10 cellular contexts compared by ENCODE assay signal in the genomic region with DNA sequence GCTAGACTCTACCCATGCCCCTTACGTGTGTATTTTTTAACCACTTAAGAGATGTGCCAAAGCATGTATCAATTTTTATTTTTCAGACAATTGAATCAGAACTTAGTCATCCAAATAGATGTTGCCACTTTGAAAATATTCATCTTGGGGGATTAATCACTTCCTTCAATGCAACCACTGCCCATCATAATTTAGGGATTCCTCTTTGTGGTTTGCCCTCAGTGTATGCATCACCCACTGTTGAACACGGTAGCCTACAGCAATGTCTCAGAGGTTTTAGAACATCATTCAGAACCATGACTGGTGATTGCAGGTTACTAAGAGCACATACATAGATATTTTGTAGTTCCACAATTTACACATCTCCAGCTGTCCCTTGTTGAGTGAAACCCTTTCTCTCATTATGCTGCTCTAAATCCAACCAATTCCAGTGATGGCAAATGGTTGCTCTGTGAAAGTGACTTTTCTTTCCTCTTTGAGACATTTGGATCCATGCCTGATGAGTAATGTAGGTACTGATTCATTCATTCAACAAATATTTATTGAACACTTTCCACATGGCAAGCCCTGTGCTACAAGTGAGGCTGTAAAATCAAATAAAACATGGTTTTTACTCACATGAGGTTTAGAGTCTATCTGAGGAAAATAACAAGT.
DNase-seq lines count a peak whose midpoint lies in the region; ATAC-seq, FAIRE-seq and TF ChIP-seq lines count a peak whose summit lies in the region.
"Had no signal": no experiment of that assay in that cellular context is flagged by ENCODE, and none has a peak within 500 bp of the region (broad histone marks: within the 10 kb centered on the region; RNA-seq: fewer than 3 reads in every experiment).

No MANE protein-coding gene starts in this region.

- H3K18ac ChIP-seq in mesendoderm (ENCODE audit: low read length) = no peak overlapping the region

- H3K79me2 ChIP-seq in SK-N-SH (ENCODE audit: insufficient read depth) = no peaks in the 10 kb centered on the region
- no peaks in the 10 kb centered on the region for H3K79me2 ChIP-seq in mesendoderm (ENCODE audit: control insufficient read depth, insufficient read depth, low read length)

- CTCF ChIA-PET in SK-N-SH (lab: Yijun Ruan, JAX) = no interaction called here

- H3K4ac ChIP-seq in mesendoderm (ENCODE audit: low read depth, low read length) = no peak overlapping the region

- H3K27ac ChIP-seq in SK-N-SH (ENCODE audit: low read depth in 2 of 2, low read length in 1 of 2) = peak overlapping the region in 1 of 2 experiments; percentile 98; a peak in 2 of 4 replicates
- no peak overlapping the region for H3K27ac ChIP-seq in mesendoderm (ENCODE audit: low read depth, low read length)

- H2BK15ac ChIP-seq in mesendoderm (replicated peaks; ENCODE audit: low read depth) = no peak overlapping the region

- H4K8ac ChIP-seq in mesendoderm (ENCODE audit: low read depth, low read length) = no peak overlapping the region

- H3K9me3 Mint-ChIP-seq in activated naive CD8-positive, alpha-beta T cell treated with anti-CD3 and anti-CD28 coated beads, Interleukin-2, amount 50 U/mL, for 24 hours = no peaks in the 10 kb centered on the region
- no peaks in the 10 kb centered on the region for H3K9me3 Mint-ChIP-seq in activated naive CD8-positive, alpha-beta T cell treated with anti-CD3 and anti-CD28 coated beads for 36 hours

- TF ChIP-seq EP300 in SK-N-SH (IDR thresholded peaks at IDR 0.05; ENCODE audit: borderline replicate concordance in 1 of 2, low read depth in 1 of 2, low read length in 1 of 2) = peak in 1 of 2 experiments; percentile 70; a peak in 2 of 4 replicates

- no peak overlapping the region for H3K23ac ChIP-seq in mesendoderm (ENCODE audit: low read length)

- H3K4me3 Mint-ChIP-seq in activated naive CD8-positive, alpha-beta T cell treated with anti-CD3 and anti-CD28 coated beads, Interleukin-2, amount 50 U/mL, for 24 hours = no peak overlapping the region
- no peak overlapping the region for H3K4me3 Mint-ChIP-seq in activated naive CD8-positive, alpha-beta T cell treated with anti-CD3 and anti-CD28 coated beads for 36 hours

- no peaks in the 10 kb centered on the region for H3K79me1 ChIP-seq in mesendoderm (ENCODE audit: low read length)

- FAIRE-seq in urothelium cell line (lab: Jason Lieb, UNC) = no peak

- peak; percentile 95 for ATAC-seq in activated naive CD8-positive, alpha-beta T cell treated with anti-CD3 and anti-CD28 coated beads, Interleukin-2, amount 50 U/mL, for 24 hours

- H3K9ac ChIP-seq in SK-N-SH (peak overlapping the region; percentile 56; the same call in 1 of the 2 replicates), mesendoderm (ENCODE audit: low read length) (no peak overlapping the region)

- 12% methylated on average over 2 of the region's 2 CpGs for WGBS in SK-N-SH (ENCODE audit: low lambda C conversion rate)
- no CpG with 5 or more reads among the region's 2 CpGs for WGBS in mesendoderm (ENCODE audit: extremely low coverage, insufficient coverage, low lambda C conversion rate)

- peak overlapping the region; percentile 56 for H3K27ac Mint-ChIP-seq in activated naive CD8-positive, alpha-beta T cell treated with anti-CD3 and anti-CD28 coated beads, Interleukin-2, amount 50 U/mL, for 24 hours
- H3K27ac Mint-ChIP-seq in activated naive CD8-positive, alpha-beta T cell treated with anti-CD3 and anti-CD28 coated beads for 36 hours = no peak overlapping the region

- 0 out of 2 replicates have a peak overlapping the region, but pooled peaks have one; percentile 10 for H2AFZ ChIP-seq in SK-N-SH (ENCODE audit: low read depth)

- H2BK5ac ChIP-seq in mesendoderm (ENCODE audit: low read length) = no peak overlapping the region

- H3K9me2 ChIP-seq in SK-N-SH = no peaks in the 10 kb centered on the region

- no peak overlapping the region for H3K4me3 ChIP-seq in SK-N-SH (ENCODE audit: low read depth in 2 of 2, low read length in 1 of 2)
- no peak overlapping the region for H3K4me3 ChIP-seq in mesendoderm (ENCODE audit: low read length)

- POLR2A ChIA-PET in SK-N-SH (lab: Yijun Ruan, JAX) = no interaction called here

- peaks cover 29% of the 10 kb centered on the region for H3F3A ChIP-seq in SK-N-SH (replicated peaks; ENCODE audit: insufficient read depth)

- peaks cover 18% of the 10 kb centered on the region for H3K4me1 Mint-ChIP-seq in activated naive CD8-positive, alpha-beta T cell treated with anti-CD3 and anti-CD28 coated beads, Interleukin-2, amount 50 U/mL, for 24 hours
- no peaks in the 10 kb centered on the region for H3K4me1 Mint-ChIP-seq in activated naive CD8-positive, alpha-beta T cell treated with anti-CD3 and anti-CD28 coated beads for 36 hours

- H3K4me1 ChIP-seq in SK-N-SH (ENCODE audit: control insufficient read depth in 1 of 2, insufficient read depth in 2 of 2, low read depth in 1 of 2, low read length in 1 of 2) (peaks cover 10 to 26% of the 10 kb centered on the region in 2 experiments; a peak in 2 of 4 replicates), mesendoderm (ENCODE audit: control insufficient read depth, low read depth, low read length) (no peaks in the 10 kb centered on the region)

- no peaks in the 10 kb centered on the region for H3K36me3 Mint-ChIP-seq in activated naive CD8-positive, alpha-beta T cell treated with anti-CD3 and anti-CD28 coated beads, Interleukin-2, amount 50 U/mL, for 24 hours (ENCODE audit: low read depth)
- no peaks in the 10 kb centered on the region for H3K36me3 Mint-ChIP-seq in activated naive CD8-positive, alpha-beta T cell treated with anti-CD3 and anti-CD28 coated beads for 36 hours

- H4K5ac ChIP-seq in mesendoderm (ENCODE audit: low read length) = no peak overlapping the region

- DNase-seq in activated naive CD8-positive, alpha-beta T cell treated with anti-CD3 and anti-CD28 coated beads, Interleukin-2, amount 50 U/mL, for 24 hours = no peak
- DNase-seq in activated naive CD8-positive, alpha-beta T cell treated with anti-CD3 and anti-CD28 coated beads for 36 hours = no peak
- DNase-seq in SK-N-SH (no peak), foreskin melanocyte (peak; percentile 25), urothelium cell line (ENCODE audit: low spot score) (peak; percentile 27), mesendoderm (no peak), NCI-H748 treated with DMSO at 0.1 percent for 48 hours (lab: John Stamatoyannopoulos, UW) (no peak), iPS-NIHi11 (ENCODE audit: low spot score) (no peak)
- DNase-seq: DMS79 treated with DMSO at 0.1 percent for 48 hours, SHP77 had no signal

- H2BK120ac ChIP-seq in mesendoderm (ENCODE audit: low read depth, low read length) = no peak overlapping the region

- no peaks in the 10 kb centered on the region for H3K36me3 ChIP-seq in SK-N-SH (replicated peaks in 1 of 2; ENCODE audit: control insufficient read depth in 1 of 2, insufficient read depth in 2 of 2, low read length in 1 of 2)
- H3K36me3 ChIP-seq in mesendoderm (ENCODE audit: control insufficient read depth, insufficient read depth, low read length) = no peaks in the 10 kb centered on the region

- H4K20me1 ChIP-seq in SK-N-SH (ENCODE audit: insufficient read depth) = no peaks in the 10 kb centered on the region

- H3K27me3 ChIP-seq in SK-N-SH (ENCODE audit: insufficient read depth) = no peaks in the 10 kb centered on the region
- H3K27me3 ChIP-seq in mesendoderm (ENCODE audit: insufficient read depth, low read length, poor library complexity) = no peaks in the 10 kb centered on the region

- H3K27me3 Mint-ChIP-seq in activated naive CD8-positive, alpha-beta T cell treated with anti-CD3 and anti-CD28 coated beads, Interleukin-2, amount 50 U/mL, for 24 hours = peaks cover 16% of the 10 kb centered on the region
- peaks cover 4% of the 10 kb centered on the region for H3K27me3 Mint-ChIP-seq in activated naive CD8-positive, alpha-beta T cell treated with anti-CD3 and anti-CD28 coated beads for 36 hours

- H2AK5ac ChIP-seq in mesendoderm (ENCODE audit: low read length) = no peak overlapping the region

- no peak for TF ChIP-seq CTCF in SK-N-SH (IDR thresholded peaks at IDR 0.05)

- no peak for TF ChIP-seq RAD21 in SK-N-SH (IDR thresholded peaks at IDR 0.05; ENCODE audit: low read length)

- no peaks in the 10 kb centered on the region for H3K9me3 ChIP-seq in SK-N-SH

- H3K4me2 ChIP-seq in SK-N-SH (peak overlapping the region; percentile 12; the same call in 1 of the 2 replicates), mesendoderm (ENCODE audit: low read length) (no peak overlapping the region)

- H3K56ac ChIP-seq in mesendoderm (ENCODE audit: low read length) = no peak overlapping the region

TF ChIP-seq in SK-N-SH, 30 proteins besides CTCF, POLR2A, EP300 and RAD21 (continues in another document):
- TF ChIP-seq YY1 (IDR thresholded peaks at IDR 0.05; ENCODE audit: low read depth) (0 out of 2 replicates have a peak, but pooled peaks have one; percentile 15), GABPA (IDR thresholded peaks at IDR 0.05; ENCODE audit: low read depth) (no peak), FOXM1 (IDR thresholded peaks at IDR 0.05; ENCODE audit: low read depth) (0 out of 2 replicates have a peak, but pooled peaks have one; percentile 25), CHD2 (IDR thresholded peaks at IDR 0.05; ENCODE audit: low read length, partially characterized antibody) (no peak), EZH2phosphoT487 (IDR thresholded peaks at IDR 0.05; ENCODE audit: borderline replicate concordance, low read depth) (no peak), PBX3 (IDR thresholded peaks at IDR 0.05) (peak; percentile 90), MEF2A (IDR thresholded peaks at IDR 0.05; ENCODE audit: borderline replicate concordance, low read depth) (peak; percentile 47; the same call in 1 of the 2 replicates), TCF12 (IDR thresholded peaks at IDR 0.05) (peak; percentile 66), FOSL2 (IDR thresholded peaks at IDR 0.05; ENCODE audit: borderline replicate concordance, low read depth) (peak; percentile 78), NFIC (IDR thresholded peaks at IDR 0.05; ENCODE audit: borderline replicate concordance) (peak; percentile 78), MAX (IDR thresholded peaks at IDR 0.05; ENCODE audit: low read depth) (peak; percentile 13; the same call in 1 of the 2 replicates), JUND (IDR thresholded peaks at IDR 0.05) (peak; percentile 84), TEAD4 (IDR thresholded peaks at IDR 0.05; ENCODE audit: borderline replicate concordance, insufficient read depth) (peak; percentile 35; the same call in 1 of the 2 replicates)

Comparison
In these comparisons a context has a peak if more than half of its experiments do, and no peak if none do; other contexts are left out.
1. DNase-seq: peak in foreskin melanocyte (single experiment) and urothelium cell line (single experiment); none in activated naive CD8-positive, alpha-beta T cell treated with anti-CD3 and anti-CD28 coated beads, Interleukin-2, amount 50 U/mL, for 24 hours (single experiment), activated naive CD8-positive, alpha-beta T cell treated with anti-CD3 and anti-CD28 coated beads for 36 hours (single experiment), SK-N-SH (single experiment), mesendoderm (single experiment), NCI-H748 treated with DMSO at 0.1 percent for 48 hours (single experiment) and iPS-NIHi11 (single experiment).